Comparison of ENCODE assay signal across 6 cellular contexts in the genomic region with DNA sequence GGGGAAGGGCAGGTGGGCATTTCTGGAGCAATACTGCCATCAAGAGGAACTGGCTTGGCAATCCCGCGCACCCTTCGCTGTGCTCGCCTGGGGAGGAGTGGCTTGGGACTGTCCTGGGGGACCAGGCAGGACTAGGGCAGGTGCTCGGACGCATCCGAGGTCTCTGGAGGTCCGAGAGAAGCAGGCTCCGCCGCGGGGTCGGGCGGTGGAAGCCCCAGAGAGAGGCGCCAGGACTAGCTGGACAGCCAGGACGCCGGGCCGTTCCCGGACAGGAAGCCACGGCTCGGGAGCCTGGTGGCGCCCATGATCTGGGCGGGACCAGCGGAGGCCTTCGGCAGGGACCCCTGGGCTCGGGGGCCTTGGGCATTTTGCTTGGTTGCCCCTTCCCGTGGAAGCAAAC.
DNase-seq lines count a peak whose midpoint lies in the region; ATAC-seq, FAIRE-seq and TF ChIP-seq lines count a peak whose summit lies in the region.
"Not testable (repeated sequence)": the region's sequence is repeated elsewhere in the genome, so short reads cannot be mapped to it uniquely, and the experiment has no call there.

No MANE protein-coding gene starts in this region.

- H2BK12ac ChIP-seq in mesenchymal stem cell (ENCODE audit: low read length in 2 of 2): not testable (repeated sequence)

- not testable (repeated sequence) for H2AK5ac ChIP-seq in mesenchymal stem cell (ENCODE audit: low read length, severe bottlenecking)

- in situ Hi-C loops in K562 (cut with MboI): loop anchor here (10.0 kb wide), 1 partner anchor 200 kb away; no protein-coding TSS in a partner anchor

- H3K9me1 ChIP-seq in K562 (ENCODE audit: control insufficient read depth, insufficient read depth, low read length): not testable (repeated sequence)

- H2AFZ ChIP-seq in K562 (ENCODE audit: low read depth, low read length): peak overlapping the region; percentile 77; the same call in 1 of the 2 replicates
- not testable (repeated sequence) for H2AFZ ChIP-seq in mesenchymal stem cell (ENCODE audit: low read depth, low read length)

- H4K20me1 ChIP-seq in K562 (replicated peaks; ENCODE audit: control insufficient read depth, insufficient read depth, low read length): not testable (repeated sequence)

- not testable (repeated sequence) for H3K79me1 ChIP-seq in mesenchymal stem cell (replicated peaks; ENCODE audit: low read length, poor library complexity, severe bottlenecking)

- H4K8ac ChIP-seq in mesenchymal stem cell (ENCODE audit: low read length): not testable (repeated sequence)

- H3K23ac ChIP-seq in mesenchymal stem cell (ENCODE audit: low read length in 2 of 2): not testable (repeated sequence)

- H3K27me3 ChIP-seq in HUES48 (ENCODE audit: control insufficient read depth, insufficient read depth, low read length); WERI-Rb-1 (ENCODE audit: insufficient read depth, low read depth, severe bottlenecking); K562 (ENCODE audit: control insufficient read depth in 2 of 2, insufficient read depth in 2 of 2, low read length in 2 of 2); mesenchymal stem cell (ENCODE audit: control insufficient read depth in 1 of 2, insufficient read depth in 1 of 2, low read length in 2 of 2); skeletal muscle satellite cell (ENCODE audit: control insufficient read depth, insufficient read depth, low read length): not testable (repeated sequence)

- not testable (repeated sequence) for TF ChIP-seq POLR2A in K562 (conservative IDR thresholded peaks at IDR 0.05)

- intact Hi-C loops in K562 (cut with micrococcal nuclease): not testable (repeated sequence)

- peak overlapping the region; percentile 60 for H3K27ac ChIP-seq in HUES48 (ENCODE audit: low read depth, low read length)
- H3K27ac ChIP-seq in WERI-Rb-1: peak overlapping the region; percentile 93
- not testable (repeated sequence) for H3K27ac ChIP-seq in K562 (ENCODE audit: extremely low read depth, low read depth, low read length); mesenchymal stem cell (ENCODE audit: low read length, poor library complexity, severe bottlenecking)

- POLR2A ChIA-PET in K562 (lab: Yijun Ruan, JAX): not testable (repeated sequence)

- not testable (repeated sequence) for H2BK5ac ChIP-seq in mesenchymal stem cell (ENCODE audit: low read depth, low read length, poor library complexity, severe bottlenecking)

- not testable (repeated sequence) for H3K9ac ChIP-seq in HUES48 (ENCODE audit: low read depth, low read length); K562 (ENCODE audit: insufficient read depth in 1 of 2, low read depth in 2 of 2, low read length in 2 of 2); skeletal muscle satellite cell (ENCODE audit: low read depth, low read length)
- H3K9ac ChIP-seq in mesenchymal stem cell (ENCODE audit: low read length): peak overlapping the region; percentile 66

- not testable (repeated sequence) for FAIRE-seq in K562 (lab: Jason Lieb, UNC)

- not testable (repeated sequence) for TF ChIP-seq EP300 in K562 (IDR thresholded peaks at IDR 0.05; ENCODE audit: low read length)

- WGBS in K562 (ENCODE audit: insufficient coverage, low coverage, missing lambda C conversion rate): 3% methylated on average over 10 of the region's 26 CpGs
- WGBS in mesenchymal stem cell: no CpG with 5 or more reads among the region's 26 CpGs

- DNase-seq in WERI-Rb-1: peak; percentile 86
- not testable (repeated sequence) for DNase-seq in K562 (ENCODE audit: extremely low read depth in 1 of 4, low spot score in 3 of 4); fibroblast of the aortic adventitia (ENCODE audit: low read depth); mesenchymal stem cell

- H4K91ac ChIP-seq in mesenchymal stem cell (ENCODE audit: low read length): not testable (repeated sequence)

- not testable (repeated sequence) for H3K4ac ChIP-seq in mesenchymal stem cell (ENCODE audit: low read depth in 1 of 2, low read length in 2 of 2)

- not testable (repeated sequence) for H3K79me2 ChIP-seq in K562 (ENCODE audit: control insufficient read depth, insufficient read depth, low read length)

- not testable (repeated sequence) for H2BK15ac ChIP-seq in mesenchymal stem cell (ENCODE audit: low read depth, poor library complexity, severe bottlenecking)

- not testable (repeated sequence) for TF ChIP-seq CTCF in WERI-Rb-1 (IDR thresholded peaks at IDR 0.05; ENCODE audit: low read depth, low read length); K562 (IDR thresholded peaks at IDR 0.05 in 2 of 3, conservative IDR thresholded peaks at IDR 0.05 in 1 of 3; ENCODE audit: insufficient read depth in 2 of 3, low read depth in 1 of 3, low read length in 3 of 3); fibroblast of the aortic adventitia (IDR thresholded peaks at IDR 0.05; ENCODE audit: insufficient read depth, low read length)

- not testable (repeated sequence) for BruUV-seq in K562 (replicated peaks; lab: Mats Ljungman, UMichigan)

- not testable (repeated sequence) for TF ChIP-seq RAD21 in K562 (CRISPR knock-in tag; conservative IDR thresholded peaks at IDR 0.05 in 1 of 2, IDR thresholded peaks at IDR 0.05 in 1 of 2)

- H3K4me1 ChIP-seq in HUES48 (ENCODE audit: control insufficient read depth, insufficient read depth, low read length); K562 (replicated peaks in 1 of 2; ENCODE audit: control insufficient read depth in 2 of 2, insufficient read depth in 2 of 2, low read length in 2 of 2); mesenchymal stem cell (ENCODE audit: control insufficient read depth, insufficient read depth, low read depth, low read length); skeletal muscle satellite cell (ENCODE audit: control insufficient read depth, insufficient read depth, low read length): not testable (repeated sequence)

- H3K9me3 ChIP-seq in HUES48 (ENCODE audit: control insufficient read depth, insufficient read depth, low read length); WERI-Rb-1 (ENCODE audit: severe bottlenecking); K562 (replicated peaks; ENCODE audit: control insufficient read depth, insufficient read depth, low read depth, low read length); mesenchymal stem cell (ENCODE audit: control insufficient read depth, low read length); skeletal muscle satellite cell (replicated peaks; ENCODE audit: low read length): not testable (repeated sequence)

- CTCF ChIA-PET in K562 (lab: Yijun Ruan, JAX; ENCODE audit: low intra/inter-chr PET ratio): not testable (repeated sequence)

- not testable (repeated sequence) for H3K4me3 ChIP-seq in HUES48 (ENCODE audit: low read depth, low read length); K562
- peak overlapping the region; percentile 48 for H3K4me3 ChIP-seq in WERI-Rb-1 (ENCODE audit: low read depth, low read length)
- H3K4me3 ChIP-seq in fibroblast of the aortic adventitia (ENCODE audit: low read depth, low read length): peak overlapping the region; percentile 48
- H3K4me3 ChIP-seq in mesenchymal stem cell (ENCODE audit: insufficient read depth in 1 of 2, low read depth in 1 of 2, low read length in 2 of 2): peak overlapping the region in 1 of 2 experiments; percentile 73
- H3K4me3 ChIP-seq in skeletal muscle satellite cell (ENCODE audit: low read length): peak overlapping the region; percentile 56

- H3K36me3 ChIP-seq in HUES48 (ENCODE audit: control insufficient read depth, insufficient read depth, low read length); WERI-Rb-1; K562 (ENCODE audit: control insufficient read depth, insufficient read depth, low read length); mesenchymal stem cell (ENCODE audit: control insufficient read depth in 1 of 2, insufficient read depth in 2 of 2, low read depth in 1 of 2, low read length in 2 of 2); skeletal muscle satellite cell (ENCODE audit: insufficient read depth, low read length): not testable (repeated sequence)

- not testable (repeated sequence) for H2BK120ac ChIP-seq in mesenchymal stem cell (ENCODE audit: low read depth, low read length)

- not testable (repeated sequence) for H3K4me2 ChIP-seq in K562 (ENCODE audit: insufficient read depth, low read length); mesenchymal stem cell (ENCODE audit: low read length, poor library complexity, severe bottlenecking); skeletal muscle satellite cell (ENCODE audit: low read length)

- ATAC-seq in K562: not testable (repeated sequence)

- not testable (repeated sequence) for H3K18ac ChIP-seq in mesenchymal stem cell (ENCODE audit: low read depth in 1 of 2, low read length in 2 of 2)

- H3K14ac ChIP-seq in mesenchymal stem cell (ENCODE audit: low read length in 2 of 2): not testable (repeated sequence)

TF ChIP-seq in K562, 482 proteins besides CTCF, POLR2A, EP300 and RAD21:
- TF ChIP-seq POLR2G (IDR thresholded peaks at IDR 0.05; ENCODE audit: low read depth, low read length): 0 out of 2 replicates have a peak, but pooled peaks have one; percentile 14
